Comparison of ENCODE assay signal across 25 cellular contexts in the genomic region with DNA sequence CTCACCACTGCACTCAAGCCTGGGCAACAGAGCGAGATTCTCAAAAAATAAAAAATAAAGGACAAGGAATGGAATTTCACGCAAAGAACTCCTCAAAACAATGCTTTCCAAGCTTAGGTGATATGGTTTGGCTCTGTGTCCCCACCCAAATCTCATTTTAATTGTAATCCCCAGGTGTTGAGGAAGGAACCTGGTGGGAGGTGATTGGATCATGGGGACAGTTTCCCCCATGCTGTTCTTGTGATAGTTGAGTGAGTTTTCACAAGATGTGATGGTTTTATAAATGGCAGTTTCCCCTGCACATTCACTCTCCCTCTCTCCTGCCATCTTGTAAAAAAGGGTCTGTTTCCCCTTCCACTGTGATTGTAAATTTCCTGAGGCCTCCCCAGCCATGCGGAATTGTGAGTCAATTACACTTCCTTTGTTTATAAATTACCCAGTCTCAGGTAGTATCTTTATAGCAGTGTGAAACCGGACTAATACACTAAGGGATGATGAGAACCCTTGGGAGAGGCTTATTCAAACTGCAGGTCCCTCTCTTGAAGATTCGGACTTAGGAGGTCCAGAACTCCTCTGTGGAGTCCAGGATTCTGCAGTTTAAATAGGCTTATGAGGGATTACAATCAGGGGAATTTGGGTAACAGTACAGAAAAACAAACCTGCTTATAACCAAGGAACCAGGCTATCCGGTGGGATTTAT.
"Had no signal": no experiment of that assay in that cellular context is flagged by ENCODE, and none has a peak within 500 bp of the region (broad histone marks: within the 10 kb centered on the region; RNA-seq: fewer than 3 reads in every experiment).

No MANE protein-coding gene starts in this region.

- DNase-seq: activated CD4-positive, alpha-beta T cell treated with anti-CD3 and anti-CD28 coated beads, Interleukin-2, amount 50 U/mL, for 48 hours; activated gamma-delta T cell treated with Interleukin-2 at 50 U/mL for 16 hours; activated T-cell treated with anti-CD3 and anti-CD28 coated beads for 4 hours; adrenal gland; effector memory CD4-positive, alpha-beta T cell; foreskin fibroblast; islet precursor cell; lower lobe of right lung; occipital lobe; small intestine; stimulated activated CD4-positive, alpha-beta T cell treated with anti-CD3 and anti-CD28 coated beads, Interleukin-15, amount 100 ng/mL, for 24 hours; stimulated activated CD4-positive, alpha-beta T cell treated with anti-CD3 and anti-CD28 coated beads, Interleukin-2, amount 100 ng/mL, for 48 hours; stomach; SW 1271; T-helper 2 cell; upper lobe of left lung had no signal

- H3K27me3 Mint-ChIP-seq: dendritic cell treated with granulocyte-macrophage colony-stimulating factor and Interleukin-4, amounts not matched to agents 40 ng/mL and 50 ng/mL, for 4 days had no signal

- H3K27ac ChIP-seq: adrenal gland, epithelial cell of prostate, lower lobe of right lung, right atrium auricular region, stomach, upper lobe of left lung, VCaP had no signal

- H3K4me3 Mint-ChIP-seq: activated T-helper 1 cell treated with anti-CD3 and anti-CD28 coated beads, Interleukin-12 subunit alpha, Interleukin-12 subunit beta, Interleukin-2, Interleukin-4 antibody, amounts not matched to agents 30 ng/mL and 10 ng/mL and 1 ng/mL, durations not matched to agents 14 hours and 24 hours and 36 hours; dendritic cell treated with granulocyte-macrophage colony-stimulating factor and Interleukin-4, amounts not matched to agents 40 ng/mL and 50 ng/mL, for 4 days; mesothelial cell of epicardium; nephron had no signal

- H3K4me3 ChIP-seq: adrenal gland, lower lobe of right lung, right atrium auricular region, stomach, upper lobe of left lung had no signal

- H3K36me3 ChIP-seq: adrenal gland, lower lobe of right lung, right atrium auricular region, stomach, upper lobe of left lung had no signal

- H3K27me3 ChIP-seq: adrenal gland, right atrium auricular region, stomach, upper lobe of left lung had no signal

- H3K9me3 Mint-ChIP-seq: dendritic cell treated with granulocyte-macrophage colony-stimulating factor and Interleukin-4, amounts not matched to agents 40 ng/mL and 50 ng/mL, for 4 days had no signal

- H3K27ac Mint-ChIP-seq: activated T-helper 1 cell treated with anti-CD3 and anti-CD28 coated beads, Interleukin-12 subunit alpha, Interleukin-12 subunit beta, Interleukin-2, Interleukin-4 antibody, amounts not matched to agents 30 ng/mL and 10 ng/mL and 1 ng/mL, durations not matched to agents 14 hours and 24 hours and 36 hours; dendritic cell treated with granulocyte-macrophage colony-stimulating factor and Interleukin-4, amounts not matched to agents 40 ng/mL and 50 ng/mL, for 4 days; mesothelial cell of epicardium; nephron; progenitor cell of endocrine pancreas had no signal

- H3K36me3 Mint-ChIP-seq: activated naive CD4-positive, alpha-beta T cell treated with anti-CD3 and anti-CD28 coated beads, Interleukin-2, amount 50 U/mL, for 72 hours had no signal

- H3K4me1 ChIP-seq: adrenal gland, lower lobe of right lung, right atrium auricular region, stomach had no signal

- H3K4me1 Mint-ChIP-seq: mesothelial cell of epicardium, nephron had no signal

- H3K9me3 ChIP-seq: stomach had no signal

- ATAC-seq: activated naive CD4-positive, alpha-beta T cell treated with anti-CD3 and anti-CD28 coated beads, Interleukin-2, amount 50 U/mL, for 72 hours had no signal
